24 cellular contexts compared by ENCODE assay signal in genomic region chr16:53899471-53899870, GRCh38.
DNase-seq lines count a peak whose midpoint lies in the region; ATAC-seq, FAIRE-seq and TF ChIP-seq lines count a peak whose summit lies in the region.
"Had no signal": no experiment of that assay in that cellular context is flagged by ENCODE, and none has a peak within 500 bp of the region (broad histone marks: within the 10 kb centered on the region; RNA-seq: fewer than 3 reads in every experiment).

No MANE protein-coding gene starts in this region.

- peak overlapping the region; percentile 0 for H3K27ac Mint-ChIP-seq in CD8-positive, alpha-beta T cell
- H3K27ac Mint-ChIP-seq: activated CD8-positive, alpha-beta T cell treated with anti-CD3 and anti-CD28 coated beads for 36 hours; activated naive CD8-positive, alpha-beta T cell treated with anti-CD3 and anti-CD28 coated beads, Interleukin-2, amount 10 ng/mL, durations not matched to agents 7 days and 5 days; stimulated activated memory B cell treated with anti-CD40 and anti-IgM and Interleukin-4, amounts not matched to agents 10 μg/mL and 1 μg/mL and 100 μg/mL, for 72 hours; T-helper 17 cell; type B pancreatic cell had no signal

- POLR2A ChIA-PET in A673 (lab: Charles Lee; ENCODE audit: low non-redundant PET): no interaction called here
- POLR2A ChIA-PET in CD8-positive, alpha-beta T cell (lab: Charles Lee): no interaction called here

- no peak for FAIRE-seq in GM12892 (lab: Jason Lieb, UNC)
- FAIRE-seq: GM19239, K562 had no signal

- H3K4me3 Mint-ChIP-seq in CD8-positive, alpha-beta T cell: no peak overlapping the region
- H3K4me3 Mint-ChIP-seq: activated CD8-positive, alpha-beta T cell treated with anti-CD3 and anti-CD28 coated beads for 36 hours; activated naive CD8-positive, alpha-beta T cell treated with anti-CD3 and anti-CD28 coated beads, Interleukin-2, amount 10 ng/mL, durations not matched to agents 7 days and 5 days; CD4-positive, CD25-positive, alpha-beta regulatory T cell; stimulated activated memory B cell treated with anti-CD40 and anti-IgM and Interleukin-4, amounts not matched to agents 10 μg/mL and 1 μg/mL and 100 μg/mL, for 72 hours; T-helper 17 cell; type B pancreatic cell had no signal

- H3K27me3 Mint-ChIP-seq in CD8-positive, alpha-beta T cell (ENCODE audit: low read depth): no peaks in the 10 kb centered on the region
- H3K27me3 Mint-ChIP-seq: activated CD8-positive, alpha-beta T cell treated with anti-CD3 and anti-CD28 coated beads for 36 hours; activated naive CD8-positive, alpha-beta T cell treated with anti-CD3 and anti-CD28 coated beads, Interleukin-2, amount 10 ng/mL, durations not matched to agents 7 days and 5 days; CD4-positive, CD25-positive, alpha-beta regulatory T cell; stimulated activated memory B cell treated with anti-CD40 and anti-IgM and Interleukin-4, amounts not matched to agents 10 μg/mL and 1 μg/mL and 100 μg/mL, for 72 hours; T-helper 17 cell had no signal

- CTCF ChIA-PET in A673 (lab: Charles Lee): no interaction called here
- CTCF ChIA-PET in CD8-positive, alpha-beta T cell (lab: Charles Lee): interaction anchor here (1.0 kb wide), 1 partner anchor 350 kb away, joined by 5 read pairs; no protein-coding TSS in a partner anchor

- H3K9me3 Mint-ChIP-seq in CD8-positive, alpha-beta T cell: no peaks in the 10 kb centered on the region
- H3K9me3 Mint-ChIP-seq: activated CD8-positive, alpha-beta T cell treated with anti-CD3 and anti-CD28 coated beads for 36 hours; CD4-positive, CD25-positive, alpha-beta regulatory T cell; stimulated activated memory B cell treated with anti-CD40 and anti-IgM and Interleukin-4, amounts not matched to agents 10 μg/mL and 1 μg/mL and 100 μg/mL, for 72 hours; type B pancreatic cell had no signal

- H3K4me1 Mint-ChIP-seq in CD8-positive, alpha-beta T cell (ENCODE audit: low read depth): peaks cover 4% of the 10 kb centered on the region
- H3K4me1 Mint-ChIP-seq: stimulated activated memory B cell treated with anti-CD40 and anti-IgM and Interleukin-4, amounts not matched to agents 10 μg/mL and 1 μg/mL and 100 μg/mL, for 72 hours had no signal

- DNase-seq in A673 (ENCODE audit: low spot score) (peak; percentile 65), cardiac fibroblast (ENCODE audit: low read depth in 2 of 2) (peak; percentile 40 to 44), kidney tubule cell (ENCODE audit: low spot score) (peak; percentile 15), T1000 (lab: John Stamatoyannopoulos, UW) (no peak), OCI-M1 (lab: John Stamatoyannopoulos, UW) (no peak), GM12892 (ENCODE audit: insufficient read length) (no peak)
- DNase-seq in CD8-positive, alpha-beta T cell: no peak
- DNase-seq: activated CD8-positive, alpha-beta T cell treated with anti-CD3 and anti-CD28 coated beads for 36 hours; activated naive CD8-positive, alpha-beta T cell treated with anti-CD3 and anti-CD28 coated beads, Interleukin-2, amount 10 ng/mL, durations not matched to agents 7 days and 5 days; CD4-positive, CD25-positive, alpha-beta regulatory T cell; H7; head of caudate nucleus; MG63; NCI-H1105 treated with DMSO at 0.1 percent for 48 hours; NCI-H2029; NCI-H345; sigmoid colon; stimulated activated CD4-positive, alpha-beta T cell treated with anti-CD3 and anti-CD28 coated beads, Interleukin-4, amount 100 ng/mL, for 4 hours; substantia nigra; T-helper 17 cell had no signal

- no peaks in the 10 kb centered on the region for H3K27me3 ChIP-seq in A673 (replicated peaks; ENCODE audit: insufficient read depth, low read depth, low read length, poor library complexity)
- H3K27me3 ChIP-seq in CD8-positive, alpha-beta T cell (ENCODE audit: insufficient read depth, low read length): no peaks in the 10 kb centered on the region
- H3K27me3 ChIP-seq: MG63, sigmoid colon had no signal

- no peak for ATAC-seq in CD8-positive, alpha-beta T cell
- ATAC-seq: activated CD8-positive, alpha-beta T cell treated with anti-CD3 and anti-CD28 coated beads for 36 hours; K562; stimulated activated memory B cell treated with anti-CD40 and anti-IgM and Interleukin-4, amounts not matched to agents 10 μg/mL and 1 μg/mL and 100 μg/mL, for 72 hours; T-helper 17 cell had no signal

- no peaks in the 10 kb centered on the region for H3K36me3 ChIP-seq in A673 (ENCODE audit: insufficient read depth, low read length, poor library complexity, severe bottlenecking)
- H3K36me3 ChIP-seq in CD8-positive, alpha-beta T cell (ENCODE audit: insufficient read depth, low read length): no peaks in the 10 kb centered on the region
- H3K36me3 ChIP-seq: sigmoid colon had no signal

- TF ChIP-seq POLR2A in GM12892 (IDR thresholded peaks at IDR 0.05; ENCODE audit: low read depth, low read length): no peak

- H3K27ac ChIP-seq in A673 (ENCODE audit: low read depth, low read length, poor library complexity, severe bottlenecking): no peak overlapping the region
- H3K27ac ChIP-seq in CD8-positive, alpha-beta T cell (ENCODE audit: low read depth, low read length): no peak overlapping the region
- H3K27ac ChIP-seq: sigmoid colon had no signal

- TF ChIP-seq CTCF in A673 (conservative IDR thresholded peaks at IDR 0.05; ENCODE audit: low read depth, low read length): no peak
- TF ChIP-seq CTCF in CD8-positive, alpha-beta T cell (IDR thresholded peaks at IDR 0.05): no peak
- TF ChIP-seq CTCF in cardiac fibroblast (IDR thresholded peaks at IDR 0.05; ENCODE audit: low read depth, low read length): no peak

- H3K4me3 ChIP-seq in A673 (ENCODE audit: low read depth, low read length, poor library complexity, severe bottlenecking): no peak overlapping the region
- H3K4me3 ChIP-seq in CD8-positive, alpha-beta T cell (ENCODE audit: low read depth, low read length): no peak overlapping the region
- no peak overlapping the region for H3K4me3 ChIP-seq in cardiac fibroblast (replicated peaks in 1 of 2; ENCODE audit: low read depth in 2 of 2, low read length in 2 of 2)
- H3K4me3 ChIP-seq: K562, MG63, sigmoid colon had no signal

- intact Hi-C loops in A673 (cut with micrococcal nuclease; ENCODE audit: unreplicated experiment): loop anchor here (10.0 kb wide), 2 partner anchors 575 to 1025 kb away; no protein-coding TSS in a partner anchor
- intact Hi-C loops in CD8-positive, alpha-beta T cell (cut with DNase I, micrococcal nuclease): loop anchor here in 1 of 2 experiments (10.0 kb wide), 1 partner anchor 255 kb away; no protein-coding TSS in a partner anchor

- BruUV-seq in A673 (replicated peaks; lab: Mats Ljungman, UMichigan): no TSS peak

- H3K9me3 ChIP-seq in A673 (ENCODE audit: low read depth, low read length, poor library complexity, severe bottlenecking): no peaks in the 10 kb centered on the region
- no peaks in the 10 kb centered on the region for H3K9me3 ChIP-seq in CD8-positive, alpha-beta T cell (ENCODE audit: low read length)
- H3K9me3 ChIP-seq: MG63, sigmoid colon had no signal

- peaks cover 24% of the 10 kb centered on the region for H3K36me3 Mint-ChIP-seq in CD8-positive, alpha-beta T cell

- H3K4me1 ChIP-seq in A673 (ENCODE audit: insufficient read depth, low read length, poor library complexity, severe bottlenecking): peaks cover 32% of the 10 kb centered on the region
- no peaks in the 10 kb centered on the region for H3K4me1 ChIP-seq in CD8-positive, alpha-beta T cell (ENCODE audit: insufficient read depth, low read length)

Comparison
In these comparisons a context has a peak if more than half of its experiments do, and no peak if none do; other contexts are left out.
1. DNase-seq: peak in A673 (single experiment), cardiac fibroblast (2 of 2) and kidney tubule cell (single experiment); none in CD8-positive, alpha-beta T cell (0 of 7), T1000 (single experiment), OCI-M1 (single experiment) and GM12892 (single experiment).